Comparison of ENCODE assay signal across 2 cellular contexts in genomic region chr20:36872857-36873256, GRCh38.
TF ChIP-seq lines count a peak whose summit lies in the region.

No MANE protein-coding gene starts in this region.

TF ChIP-seq in SK-N-SH, 30 proteins besides CTCF, POLR2A, EP300 and RAD21 (continued from another document):
- no peak for TF ChIP-seq USF2 (IDR thresholded peaks at IDR 0.05; ENCODE audit: borderline replicate concordance, low read depth, low read length)

TF ChIP-seq in SK-N-SH treated with all-trans-retinoic acid at 6 μM for 48 hours, 23 proteins besides CTCF, POLR2A, EP300 and RAD21 (continued from another document):
- no peak for TF ChIP-seq POU6F1 (CRISPR knock-in tag; IDR thresholded peaks at IDR 0.05; ENCODE audit: borderline replicate concordance, low read depth)
- TF ChIP-seq GLIS3 (CRISPR knock-in tag; IDR thresholded peaks at IDR 0.05) = no peak
- TF ChIP-seq CSRNP3 (CRISPR knock-in tag; IDR thresholded peaks at IDR 0.05) = no peak
- TF ChIP-seq SNAI2 (CRISPR knock-in tag; IDR thresholded peaks at IDR 0.05) = no peak
- no peak for TF ChIP-seq TCF4 (CRISPR knock-in tag; IDR thresholded peaks at IDR 0.05; ENCODE audit: borderline replicate concordance)
